In genomic region chr12:52280319-52280795, GRCh38 we compare ENCODE assay signal across 8 cellular contexts. TPM values are rescaled to one million over a fixed set of nuclear protein-coding genes. Genes with fewer than 3 reads are reported as not detected.
DNase-seq lines count a peak whose midpoint lies in the region; ATAC-seq and TF ChIP-seq lines count a peak whose summit lies in the region.

No MANE protein-coding gene starts in this region.

- CTCF ChIA-PET in Calu3 (lab: Charles Lee): interaction anchor here (0.7 to 2.5 kb wide), 9 partner anchors 17 to 133 kb away, joined by 3 to 11 read pairs (median 3); no protein-coding TSS in a partner anchor

- H3K4me3 ChIP-seq in H7 (ENCODE audit: insufficient read depth, low read depth, low read length): no peak overlapping the region

- H3K9me3 Mint-ChIP-seq in Calu3 (ENCODE audit: low read depth, unreplicated experiment) (no peaks in the 10 kb centered on the region), osteocyte (ENCODE audit: unreplicated experiment) (no peaks in the 10 kb centered on the region)

- H3K36me3 ChIP-seq in H7 (replicated peaks; ENCODE audit: control insufficient read depth, insufficient read depth, low read length): no peaks in the 10 kb centered on the region

- peaks cover 33% of the 10 kb centered on the region for H3K36me3 Mint-ChIP-seq in Calu3 (ENCODE audit: insufficient read depth, unreplicated experiment)
- H3K36me3 Mint-ChIP-seq in osteocyte (ENCODE audit: unreplicated experiment): no peaks in the 10 kb centered on the region

- peak; percentile 83 for DNase-seq in Calu3
- DNase-seq in NOMO-1 (lab: John Stamatoyannopoulos, UW; ENCODE audit: unreplicated experiment in 2 of 2): peak; percentile 53 to 66
- peak; percentile 17 to 60 for DNase-seq in erythroblast (lab: John Stamatoyannopoulos, UW)
- DNase-seq in osteocyte (ENCODE audit: extremely low spot score, unreplicated experiment): peak; percentile 83
- DNase-seq in SHP77 (lab: John Stamatoyannopoulos, UW): no peak
- DNase-seq in H7: no peak
- no peak for DNase-seq in SHP77 treated with DMSO at 0.1 percent for 48 hours (lab: John Stamatoyannopoulos, UW)

- H3K27me3 Mint-ChIP-seq in Calu3 (ENCODE audit: unreplicated experiment): no peaks in the 10 kb centered on the region
- no peaks in the 10 kb centered on the region for H3K27me3 Mint-ChIP-seq in osteocyte (ENCODE audit: unreplicated experiment)

- no peak for TF ChIP-seq POLR2A in erythroblast (IDR thresholded peaks at IDR 0.05; ENCODE audit: low read length)

- BruUV-seq in Calu3 (replicated peaks; lab: Mats Ljungman, UMichigan): no TSS peak

- H3K4me1 Mint-ChIP-seq in Calu3 (ENCODE audit: low read depth, unreplicated experiment) (peaks cover 40% of the 10 kb centered on the region), osteocyte (ENCODE audit: unreplicated experiment) (peaks cover 52% of the 10 kb centered on the region)

- peak overlapping the region; percentile 100 for H3K27ac Mint-ChIP-seq in Calu3 (ENCODE audit: unreplicated experiment)
- peak overlapping the region; percentile 97 for H3K27ac Mint-ChIP-seq in osteocyte (ENCODE audit: unreplicated experiment)

- TF ChIP-seq CTCF in Calu3 (IDR thresholded peaks at IDR 0.05; ENCODE audit: unreplicated experiment) (no peak), osteocyte (IDR thresholded peaks at IDR 0.05) (no peak)

- ATAC-seq in GM19463 (IDR thresholded peaks at IDR 0.05; ENCODE audit: unreplicated experiment): no peak

- H3K4me3 Mint-ChIP-seq in Calu3 (ENCODE audit: low read depth, unreplicated experiment) (peak overlapping the region; percentile 54), osteocyte (ENCODE audit: unreplicated experiment) (no peak overlapping the region)

- intact Hi-C loops in Calu3 (cut with micrococcal nuclease; ENCODE audit: unreplicated experiment): loop anchor here (10.0 kb wide), 1 partner anchor 46 kb away; the partner anchor contains the start of gene KRT7

- H3K27me3 ChIP-seq in H7 (ENCODE audit: control insufficient read depth, insufficient read depth, low read length): peaks cover 12% of the 10 kb centered on the region

RNA-seq across cellular contexts. Expression of gene KRT86, which starts 5.9 kb away (rescaled TPM):
- total RNA-seq in Calu3 (2022) (2.6 and 3.6 TPM in 2 replicates), osteocyte (0.24 TPM in 2 replicates)
- not detected in 2 replicates for total RNA-seq in H7 (2014; rRNA removed; shearing (Covaris generic))

RNA-seq across cellular contexts. Expression of gene KRT81, which starts 11.0 kb away (rescaled TPM):
- 0.28 and 0.61 TPM in 2 replicates for total RNA-seq in Calu3 (2022)
- total RNA-seq in osteocyte: 0.50 and 0.83 TPM in 2 replicates
- not detected in 2 replicates for total RNA-seq in H7 (2014; rRNA removed; shearing (Covaris generic))

RNA-seq across cellular contexts. Expression of gene KRT83, which starts 40.8 kb away (rescaled TPM):
- total RNA-seq in Calu3 (2022) (not detected in 2 replicates), osteocyte (not detected in 2 replicates)
- total RNA-seq in H7 (2014; rRNA removed; shearing (Covaris generic)): 0.10 TPM in 1 of 2 replicates, not detected in the other

RNA-seq across cellular contexts. Expression of gene KRT7, which starts 47.3 kb away (rescaled TPM):
- 2,370 and 2,828 TPM in 2 replicates for total RNA-seq in Calu3 (2022)
- total RNA-seq in osteocyte: 168 and 178 TPM in 2 replicates
- 0.80 and 1.1 TPM in 2 replicates for total RNA-seq in H7 (2014; rRNA removed; shearing (Covaris generic))

Comparison
In these comparisons a context has a peak if more than half of its experiments do, and no peak if none do; other contexts are left out.
1. DNase-seq: peak in Calu3 (single experiment), NOMO-1 (2 of 2), erythroblast (2 of 2) and osteocyte (single experiment); none in SHP77 (0 of 2), H7 (single experiment) and SHP77 treated with DMSO at 0.1 percent for 48 hours (single experiment).